In the genomic region with DNA sequence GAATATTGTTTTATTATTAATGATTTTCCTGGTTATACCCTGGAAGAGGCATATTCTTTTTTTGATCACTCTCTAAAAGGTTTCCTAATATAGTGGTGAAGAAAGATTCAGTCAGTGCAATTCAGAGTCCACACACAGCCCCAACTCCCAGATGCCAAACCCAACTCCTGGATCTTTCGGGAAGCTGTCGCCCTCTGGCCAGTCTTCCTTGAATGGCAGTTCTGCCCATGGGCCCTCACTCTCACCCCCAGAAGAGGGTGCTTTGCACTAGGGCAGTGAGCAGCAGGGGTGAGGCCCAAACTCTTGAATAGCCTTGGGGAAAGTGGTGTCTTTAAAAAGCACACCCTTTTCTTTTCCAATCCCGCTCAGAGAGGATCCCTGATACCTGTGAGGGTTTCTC, we compare ENCODE assay signal across 1 cellular context.
TF ChIP-seq lines count a peak whose summit lies in the region.

No MANE protein-coding gene starts in this region.

TF ChIP-seq in A549, 52 proteins besides CTCF, POLR2A, EP300 and RAD21:
- no peak for TF ChIP-seq CBX8 (IDR thresholded peaks at IDR 0.05)
- no peak for TF ChIP-seq FOSL2 (IDR thresholded peaks at IDR 0.05)
- no peak for TF ChIP-seq FOSL2 (CRISPR knock-in tag; IDR thresholded peaks at IDR 0.05)
- no peak for TF ChIP-seq FOXS1 (CRISPR knock-in tag; IDR thresholded peaks at IDR 0.05)
- no peak for TF ChIP-seq FOSB (CRISPR knock-in tag; IDR thresholded peaks at IDR 0.05)
- TF ChIP-seq HEYL (CRISPR knock-in tag; IDR thresholded peaks at IDR 0.05): no peak
- no peak for TF ChIP-seq ZC3H11A (IDR thresholded peaks at IDR 0.05)
- TF ChIP-seq SMC3 (IDR thresholded peaks at IDR 0.05): peak; percentile 27; the same call in 1 of the 3 replicates
- TF ChIP-seq TFCP2L1 (CRISPR knock-in tag; IDR thresholded peaks at IDR 0.05): no peak
- TF ChIP-seq, protein P1, sequence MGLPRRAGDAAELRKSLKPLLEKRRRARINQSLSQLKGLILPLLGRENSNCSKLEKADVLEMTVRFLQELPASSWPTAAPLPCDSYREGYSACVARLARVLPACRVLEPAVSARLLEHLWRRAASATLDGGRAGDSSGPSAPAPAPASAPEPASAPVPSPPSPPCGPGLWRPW (IDR thresholded peaks at IDR 0.05): no peak
TF ChIP-seq in A549: peak in this region for 1.
